12 cellular contexts compared by ENCODE assay signal in genomic region chr4:108058685-108059440, GRCh38.
A peak's percentile ranks its signal among the peaks of the same experiment; 100 is the strongest.
DNase-seq lines count a peak whose midpoint lies in the region; TF ChIP-seq lines count a peak whose summit lies in the region.
"Had no signal": no experiment of that assay in that cellular context is flagged by ENCODE, and none has a peak within 500 bp of the region (broad histone marks: within the 10 kb centered on the region; RNA-seq: fewer than 3 reads in every experiment).

No MANE protein-coding gene starts in this region.

- H3K27ac ChIP-seq in SK-N-SH (ENCODE audit: low read depth in 2 of 2, low read length in 1 of 2), result no peak overlapping the region

- intact Hi-C loops in posterior vena cava (cut with DNase I), result no loop called here

- no peaks in the 10 kb centered on the region for H3K9me3 Mint-ChIP-seq in activated CD4-positive, alpha-beta T cell treated with anti-CD3 and anti-CD28 coated beads, Interleukin-2, amount 10 ng/mL, durations not matched to agents 7 days and 5 days

- no peak overlapping the region for H3K4me3 Mint-ChIP-seq in activated CD4-positive, alpha-beta T cell treated with anti-CD3 and anti-CD28 coated beads, Interleukin-2, amount 10 ng/mL, durations not matched to agents 7 days and 5 days

- H3K36me3 ChIP-seq in SK-N-SH (replicated peaks in 1 of 2; ENCODE audit: control insufficient read depth in 1 of 2, insufficient read depth in 2 of 2, low read length in 1 of 2), result no peaks in the 10 kb centered on the region

- H4K20me1 ChIP-seq in SK-N-SH (ENCODE audit: insufficient read depth), result no peaks in the 10 kb centered on the region

- peaks cover 71% of the 10 kb centered on the region for H3K27me3 ChIP-seq in SK-N-SH (ENCODE audit: insufficient read depth)

- CTCF ChIA-PET in activated CD4-positive, alpha-beta T cell treated with anti-CD3 and anti-CD28 coated beads, Interleukin-2, amount 10 ng/mL, durations not matched to agents 7 days and 5 days (lab: Charles Lee), result interaction anchor here (0.5 to 1.7 kb wide), 6 partner anchors 9 to 614 kb away, joined by 3 to 7 read pairs (median 3); no protein-coding TSS in a partner anchor
- CTCF ChIA-PET in SK-N-SH (lab: Yijun Ruan, JAX), result interaction anchor here (0.8 to 4.6 kb wide), 12 partner anchors 9 to 823 kb away, joined by 3 to 30 read pairs (median 4); no protein-coding TSS in a partner anchor

- H3K36me3 Mint-ChIP-seq in activated CD4-positive, alpha-beta T cell treated with anti-CD3 and anti-CD28 coated beads, Interleukin-2, amount 10 ng/mL, durations not matched to agents 7 days and 5 days (ENCODE audit: low read depth), result peaks cover 73% of the 10 kb centered on the region

- H3K4me3 ChIP-seq in SK-N-SH (ENCODE audit: low read depth in 2 of 2, low read length in 1 of 2), result no peak overlapping the region
- H3K4me3 ChIP-seq: dorsolateral prefrontal cortex had no signal

- WGBS in SK-N-SH (ENCODE audit: low lambda C conversion rate), result 23% methylated on average over 11 of the region's 11 CpGs

- H3K4me1 ChIP-seq in SK-N-SH (ENCODE audit: control insufficient read depth in 1 of 2, insufficient read depth in 2 of 2, low read depth in 1 of 2, low read length in 1 of 2), result no peaks in the 10 kb centered on the region; a peak in 1 of 4 replicates

- H3F3A ChIP-seq in SK-N-SH (replicated peaks; ENCODE audit: insufficient read depth), result no peaks in the 10 kb centered on the region

- H3K4me1 Mint-ChIP-seq in activated CD4-positive, alpha-beta T cell treated with anti-CD3 and anti-CD28 coated beads, Interleukin-2, amount 10 ng/mL, durations not matched to agents 7 days and 5 days, result peaks cover 75% of the 10 kb centered on the region

- TF ChIP-seq CTCF in SK-N-SH (IDR thresholded peaks at IDR 0.05), result no peak

- TF ChIP-seq RAD21 in SK-N-SH (IDR thresholded peaks at IDR 0.05; ENCODE audit: low read length), result no peak

- no peak for TF ChIP-seq EP300 in SK-N-SH (IDR thresholded peaks at IDR 0.05; ENCODE audit: borderline replicate concordance in 1 of 2, low read depth in 1 of 2, low read length in 1 of 2)

- in situ Hi-C loops in T47D (cut with HindIII; ENCODE audit: low pct_unique_long_range_greater_than_20kb, low sequenced_read_pairs), result no loop called here

- H3K9me2 ChIP-seq in SK-N-SH, result no peaks in the 10 kb centered on the region

- H3K9me3 ChIP-seq in SK-N-SH, result no peaks in the 10 kb centered on the region

- no peaks in the 10 kb centered on the region for H3K27me3 Mint-ChIP-seq in activated CD4-positive, alpha-beta T cell treated with anti-CD3 and anti-CD28 coated beads, Interleukin-2, amount 10 ng/mL, durations not matched to agents 7 days and 5 days

- DNase-seq in activated CD4-positive, alpha-beta T cell treated with anti-CD3 and anti-CD28 coated beads, Interleukin-2, amount 10 ng/mL, durations not matched to agents 7 days and 5 days, result no peak
- DNase-seq in activated CD4-positive, alpha-beta T cell treated with anti-CD3 and anti-CD28 coated beads for 4 hours, result no peak
- DNase-seq in NCI-H526 (lab: John Stamatoyannopoulos, UW), result peak; percentile 22 to 49
- peak; percentile 35 to 88 for DNase-seq in T47D (ENCODE audit: low read depth in 1 of 2, low spot score in 1 of 2)
- DNase-seq in pons (ENCODE audit: low spot score), result peak; percentile 26
- no peak for DNase-seq in SK-N-SH
- DNase-seq in posterior vena cava (ENCODE audit: low spot score), result no peak
- DNase-seq in effector CD8-positive, alpha-beta T cell (lab: John Stamatoyannopoulos, UW), result no peak
- DNase-seq: ACHN, activated T-cell treated with anti-CD3 and anti-CD28 coated beads for 4 hours, dorsolateral prefrontal cortex, NCI-H2081 treated with DMSO at 0.1 percent for 48 hours had no signal

- no peaks in the 10 kb centered on the region for H3K79me2 ChIP-seq in SK-N-SH (ENCODE audit: insufficient read depth)

- POLR2A ChIA-PET in activated CD4-positive, alpha-beta T cell treated with anti-CD3 and anti-CD28 coated beads, Interleukin-2, amount 10 ng/mL, durations not matched to agents 7 days and 5 days (lab: Charles Lee), result interaction anchor here (0.6 kb wide), 1 partner anchor 49 kb away, joined by 3 read pairs; no protein-coding TSS in a partner anchor
- POLR2A ChIA-PET in SK-N-SH (lab: Yijun Ruan, JAX), result interaction anchor here (0.5 kb wide), 1 partner anchor 57 kb away, joined by 3 read pairs; no protein-coding TSS in a partner anchor

- H2AFZ ChIP-seq in SK-N-SH (ENCODE audit: low read depth), result no peak overlapping the region

- no peak overlapping the region for H3K4me2 ChIP-seq in SK-N-SH

- peak overlapping the region; percentile 31 for H3K27ac Mint-ChIP-seq in activated CD4-positive, alpha-beta T cell treated with anti-CD3 and anti-CD28 coated beads, Interleukin-2, amount 10 ng/mL, durations not matched to agents 7 days and 5 days

- H3K9ac ChIP-seq in SK-N-SH, result no peak overlapping the region

TF ChIP-seq in SK-N-SH, 30 proteins besides CTCF, POLR2A, EP300 and RAD21:
- TF ChIP-seq TAF1 (IDR thresholded peaks at IDR 0.05; ENCODE audit: borderline replicate concordance, low read depth, low read length) (no peak), MAX (IDR thresholded peaks at IDR 0.05; ENCODE audit: low read depth) (no peak), JUND (IDR thresholded peaks at IDR 0.05) (no peak), CHD2 (IDR thresholded peaks at IDR 0.05; ENCODE audit: low read length, partially characterized antibody) (no peak), IRF3 (IDR thresholded peaks at IDR 0.05; ENCODE audit: low read depth, low read length) (no peak), ZBTB33 (IDR thresholded peaks at IDR 0.05; ENCODE audit: borderline replicate concordance, low read depth) (no peak), GATA2 (CRISPR knock-in tag; IDR thresholded peaks at IDR 0.05) (no peak), FOSL2 (IDR thresholded peaks at IDR 0.05; ENCODE audit: borderline replicate concordance, low read depth) (no peak), RCOR1 (IDR thresholded peaks at IDR 0.05; ENCODE audit: low read length) (no peak), MEF2A (IDR thresholded peaks at IDR 0.05; ENCODE audit: borderline replicate concordance, low read depth) (no peak)

Comparison
In these comparisons a context has a peak if more than half of its experiments do, and no peak if none do; other contexts are left out.
1. DNase-seq: peak in NCI-H526 (2 of 2), T47D (2 of 2) and pons (single experiment); none in activated CD4-positive, alpha-beta T cell treated with anti-CD3 and anti-CD28 coated beads, Interleukin-2, amount 10 ng/mL, durations not matched to agents 7 days and 5 days (single experiment), activated CD4-positive, alpha-beta T cell treated with anti-CD3 and anti-CD28 coated beads for 4 hours (0 of 2), SK-N-SH (single experiment), posterior vena cava (single experiment) and effector CD8-positive, alpha-beta T cell (single experiment).